Comparison of ENCODE assay signal across 8 cellular contexts in genomic region chr15:63834500-63835210, GRCh38. TPM values are rescaled to one million over a fixed set of nuclear protein-coding genes. Genes with fewer than 3 reads are reported as not detected.
DNase-seq lines count a peak whose midpoint lies in the region; FAIRE-seq and TF ChIP-seq lines count a peak whose summit lies in the region.

No MANE protein-coding gene starts in this region.

- H3K4me3 ChIP-seq in fibroblast of pulmonary artery (replicated peaks; ENCODE audit: low read depth, low read length) (peak overlapping the region; percentile 81), retinal pigment epithelial cell (ENCODE audit: low read length) (peak overlapping the region; percentile 81)

- in situ Hi-C loops in SK-MEL-5 (cut with HindIII; ENCODE audit: low pct_unique_long_range_greater_than_20kb, low sequenced_read_pairs) (no loop called here), KBM-7 (cut with MboI; ENCODE audit: low pct_unique_long_range_greater_than_20kb, low sequenced_read_pairs) (no loop called here)

- FAIRE-seq in GM18507 (lab: Jason Lieb, UNC): peak; percentile 50

- no peak for TF ChIP-seq CTCF in fibroblast of pulmonary artery (IDR thresholded peaks at IDR 0.05; ENCODE audit: low read length, missing control alignments)
- TF ChIP-seq CTCF in retinal pigment epithelial cell (conservative IDR thresholded peaks at IDR 0.05; ENCODE audit: low read depth, low read length): no peak

- DNase-seq in GM18507 (ENCODE audit: extremely low spot score, insufficient read length, low read depth) (no peak), SK-MEL-5 (ENCODE audit: low read depth, low spot score) (peak; percentile 14), fibroblast of pulmonary artery (ENCODE audit: low read depth) (no peak), retinal pigment epithelial cell (ENCODE audit: low read depth) (no peak), NCI-H2171 treated with DMSO at 0.1 percent for 48 hours (lab: John Stamatoyannopoulos, UW) (no peak), NCI-H524 (lab: John Stamatoyannopoulos, UW) (no peak), KBM-7 (no peak), activated gamma-delta T cell treated with Interleukin-2 at 50 U/mL for 16 hours (no peak)

RNA-seq across cellular contexts. Expression of gene HERC1, which starts 0.9 kb away (rescaled TPM):
- 64.5 and 67.5 TPM in 2 replicates for total RNA-seq in SK-MEL-5 (2014; rRNA removed; shearing (Covaris generic))
- 35.6 and 38.0 TPM in 2 replicates for polyA plus RNA-seq in SK-MEL-5 (2015; cell fraction: cytosol; rRNA removed)
- polyA plus RNA-seq in SK-MEL-5 (2015; cell fraction: nucleus; rRNA removed): 74.5 and 96.7 TPM in 2 replicates
